In the genomic region with DNA sequence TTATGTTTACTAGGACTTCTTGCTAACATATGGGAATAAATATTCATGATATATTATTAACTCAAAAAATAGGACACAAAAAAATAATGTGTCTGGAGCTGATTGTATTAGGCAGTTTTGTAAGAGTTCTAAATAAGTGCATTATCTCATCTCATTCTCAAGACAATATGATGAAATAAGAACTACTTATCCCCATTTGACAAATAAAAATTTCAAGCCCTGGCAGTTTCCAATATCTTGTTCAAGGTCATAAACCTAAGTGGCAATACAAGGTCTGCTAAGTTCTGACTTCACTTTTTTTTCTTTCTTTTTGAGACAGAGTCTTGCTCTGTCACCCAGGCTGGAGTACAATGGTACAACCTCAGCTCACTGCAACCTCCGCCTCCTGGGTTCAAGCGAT, we compare ENCODE assay signal across 1 cellular context.
TF ChIP-seq lines count a peak whose summit lies in the region.

No MANE protein-coding gene starts in this region.

TF ChIP-seq in SK-N-SH treated with all-trans-retinoic acid at 6 μM for 48 hours, 23 proteins besides CTCF, POLR2A, EP300 and RAD21 (continued from another document):
- no peak for TF ChIP-seq PATZ1 (CRISPR knock-in tag; IDR thresholded peaks at IDR 0.05; ENCODE audit: borderline replicate concordance)
TF ChIP-seq in SK-N-SH treated with all-trans-retinoic acid at 6 μM for 48 hours: peak in this region for 0.
